17 cellular contexts compared by ENCODE assay signal in genomic region chr2:215427585-215427984, GRCh38. TPM values are rescaled to one million over a fixed set of nuclear protein-coding genes. Genes with fewer than 3 reads are reported as not detected.
A peak's percentile ranks its signal among the peaks of the same experiment; 100 is the strongest.
DNase-seq lines count a peak whose midpoint lies in the region; ATAC-seq and TF ChIP-seq lines count a peak whose summit lies in the region.
"Had no signal": no experiment of that assay in that cellular context is flagged by ENCODE, and none has a peak within 500 bp of the region (broad histone marks: within the 10 kb centered on the region; RNA-seq: fewer than 3 reads in every experiment).

No MANE protein-coding gene starts in this region.

- H3K4me3 ChIP-seq in SK-N-SH (ENCODE audit: low read depth in 2 of 2, low read length in 1 of 2) (no peak overlapping the region; a peak in 1 of 4 replicates), esophagus muscularis mucosa (no peak overlapping the region), mesenchymal stem cell (ENCODE audit: insufficient read depth in 1 of 2, low read depth in 1 of 2, low read length in 2 of 2) (peak overlapping the region in 1 of 2 experiments; percentile 91), OCI-LY7 (ENCODE audit: low read depth, low read length, poor library complexity, severe bottlenecking) (no peak overlapping the region)
- H3K4me3 ChIP-seq: BLaER1 treated with 17β-estradiol and CSF1 and Interleukin-3, amounts not matched to agents 10 nM and 100 nM had no signal

- no peak for DNase-seq in SK-N-SH
- no peak for DNase-seq in esophagus muscularis mucosa (ENCODE audit: extremely low spot score)
- no peak for DNase-seq in mesenchymal stem cell
- no peak for DNase-seq in NCI-H187 (lab: John Stamatoyannopoulos, UW)
- DNase-seq in cerebellum (ENCODE audit: low spot score), result no peak
- no peak for DNase-seq in OCI-LY7 (ENCODE audit: low spot score)
- DNase-seq: DMS153, Kasumi-1, NCI-H1930, NCI-H2171, NCI-H774 had no signal

- H2AK5ac ChIP-seq in mesenchymal stem cell (ENCODE audit: low read length, severe bottlenecking), result no peak overlapping the region

- no peak overlapping the region for H3K4ac ChIP-seq in mesenchymal stem cell (ENCODE audit: low read depth in 1 of 2, low read length in 2 of 2)

- POLR2A ChIA-PET in SK-N-SH (lab: Yijun Ruan, JAX) (no interaction called here), OCI-LY7 (lab: Charles Lee) (interaction anchor here (0.6 kb wide), 1 partner anchor 977 kb away, joined by 3 read pairs; no protein-coding TSS in a partner anchor)

- H3K9me3 ChIP-seq in SK-N-SH (no peaks in the 10 kb centered on the region), esophagus muscularis mucosa (no peaks in the 10 kb centered on the region), mesenchymal stem cell (ENCODE audit: control insufficient read depth, low read length) (no peaks in the 10 kb centered on the region), OCI-LY7 (ENCODE audit: low read length) (no peaks in the 10 kb centered on the region)

- H3K4me1 ChIP-seq in SK-N-SH (ENCODE audit: control insufficient read depth in 1 of 2, insufficient read depth in 2 of 2, low read depth in 1 of 2, low read length in 1 of 2) (peaks cover 0 to 50% of the 10 kb centered on the region in 2 experiments; a peak in 1 of 4 replicates), esophagus muscularis mucosa (peaks cover 0 to 97% (median 89%) of the 10 kb centered on the region in 4 donors), mesenchymal stem cell (ENCODE audit: control insufficient read depth, insufficient read depth, low read depth, low read length) (peaks cover 15% of the 10 kb centered on the region), OCI-LY7 (ENCODE audit: insufficient read depth, low read length, poor library complexity, severe bottlenecking) (no peaks in the 10 kb centered on the region)

- ATAC-seq in SK-N-SH treated with all-trans-retinoic acid at 6 μM for 48 hours (no peak), HG03025 (IDR thresholded peaks at IDR 0.05; ENCODE audit: low FRiP score, unreplicated experiment) (no peak)
- ATAC-seq: Panc1, Right ventricle myocardium inferior had no signal

- no peak for TF ChIP-seq POLR2A in esophagus muscularis mucosa (IDR thresholded peaks at IDR 0.05; ENCODE audit: low read depth)

- H3K36me3 ChIP-seq in SK-N-SH (replicated peaks in 1 of 2; ENCODE audit: control insufficient read depth in 1 of 2, insufficient read depth in 2 of 2, low read length in 1 of 2) (peaks cover 68 to 88% of the 10 kb centered on the region in 2 experiments), esophagus muscularis mucosa (peaks cover 21 to 93% (median 49%) of the 10 kb centered on the region in 4 donors), mesenchymal stem cell (ENCODE audit: control insufficient read depth in 1 of 2, insufficient read depth in 2 of 2, low read depth in 1 of 2, low read length in 2 of 2) (peaks cover 34 to 97% of the 10 kb centered on the region in 2 experiments), OCI-LY7 (ENCODE audit: insufficient read depth, low read length) (no peaks in the 10 kb centered on the region)

- TF ChIP-seq EP300 in SK-N-SH (IDR thresholded peaks at IDR 0.05; ENCODE audit: borderline replicate concordance in 1 of 2, low read depth in 1 of 2, low read length in 1 of 2), result no peak
- no peak for TF ChIP-seq EP300 in esophagus muscularis mucosa (IDR thresholded peaks at IDR 0.05)

- peak overlapping the region in 1 of 2 experiments; percentile 88; a peak in 2 of 4 replicates for H3K27ac ChIP-seq in SK-N-SH (ENCODE audit: low read depth in 2 of 2, low read length in 1 of 2)
- peak overlapping the region in 3 of 4 donors; percentile 87 to 97 (median 96) for H3K27ac ChIP-seq in esophagus muscularis mucosa (replicated peaks in 1 of 4)
- no peak overlapping the region for H3K27ac ChIP-seq in mesenchymal stem cell (ENCODE audit: low read length, poor library complexity, severe bottlenecking)
- H3K27ac ChIP-seq in OCI-LY7 (ENCODE audit: low read depth, low read length, poor library complexity, severe bottlenecking), result no peak overlapping the region
- H3K27ac ChIP-seq: 22Rv1; BLaER1 treated with 17β-estradiol and CSF1 and Interleukin-3, amounts not matched to agents 10 nM and 100 nM had no signal

- H3K79me2 ChIP-seq in SK-N-SH (ENCODE audit: insufficient read depth), result peaks cover 91% of the 10 kb centered on the region
- no peaks in the 10 kb centered on the region for H3K79me2 ChIP-seq in OCI-LY7 (ENCODE audit: insufficient read depth, low read depth, low read length)

- no peak overlapping the region for H4K91ac ChIP-seq in mesenchymal stem cell (ENCODE audit: low read length)

- H3K9me2 ChIP-seq in SK-N-SH (no peaks in the 10 kb centered on the region), OCI-LY7 (ENCODE audit: insufficient read depth, low read length) (no peaks in the 10 kb centered on the region)

- H2BK5ac ChIP-seq in mesenchymal stem cell (ENCODE audit: low read depth, low read length, poor library complexity, severe bottlenecking), result no peak overlapping the region

- H2BK12ac ChIP-seq in mesenchymal stem cell (ENCODE audit: low read length in 2 of 2), result no peak overlapping the region

- no peaks in the 10 kb centered on the region for H3K27me3 ChIP-seq in SK-N-SH (ENCODE audit: insufficient read depth)
- H3K27me3 ChIP-seq in esophagus muscularis mucosa, result no peaks in the 10 kb centered on the region
- H3K27me3 ChIP-seq in mesenchymal stem cell (ENCODE audit: control insufficient read depth in 1 of 2, insufficient read depth in 1 of 2, low read length in 2 of 2), result no peaks in the 10 kb centered on the region
- H3K27me3 ChIP-seq: BLaER1 treated with 17β-estradiol and CSF1 and Interleukin-3, amounts not matched to agents 10 nM and 100 nM had no signal

- no peak for TF ChIP-seq RAD21 in SK-N-SH (IDR thresholded peaks at IDR 0.05; ENCODE audit: low read length)

- H2BK120ac ChIP-seq in mesenchymal stem cell (ENCODE audit: low read depth, low read length), result no peak overlapping the region

- no TSS peak for BruUV-seq in OCI-LY7 (replicated peaks; lab: Mats Ljungman, UMichigan)

- H3K23ac ChIP-seq in mesenchymal stem cell (ENCODE audit: low read length in 2 of 2), result no peak overlapping the region

- H3K79me1 ChIP-seq in mesenchymal stem cell (replicated peaks; ENCODE audit: low read length, poor library complexity, severe bottlenecking), result peaks cover 1% of the 10 kb centered on the region

- intact Hi-C loops in esophagus muscularis mucosa (cut with DNase I), result no loop called here
- intact Hi-C loops in OCI-LY7 (cut with micrococcal nuclease; ENCODE audit: unreplicated experiment), result no loop called here

- H3K14ac ChIP-seq in mesenchymal stem cell (ENCODE audit: low read length in 2 of 2), result no peak overlapping the region

- H2AFZ ChIP-seq in SK-N-SH (ENCODE audit: low read depth), result no peak overlapping the region
- no peak overlapping the region for H2AFZ ChIP-seq in mesenchymal stem cell (ENCODE audit: low read depth, low read length)
- H2AFZ ChIP-seq in OCI-LY7 (ENCODE audit: low read length), result no peak overlapping the region

- H4K8ac ChIP-seq in mesenchymal stem cell (ENCODE audit: low read length), result no peak overlapping the region

- peaks cover 91% of the 10 kb centered on the region for H3F3A ChIP-seq in SK-N-SH (replicated peaks; ENCODE audit: insufficient read depth)

- 93% methylated on average over 5 of the region's 5 CpGs for WGBS in SK-N-SH (ENCODE audit: low lambda C conversion rate)
- 87% methylated on average over 5 of the region's 5 CpGs for WGBS in esophagus muscularis mucosa
- whole genome bisulfite sequencing in mesenchymal stem cell, result 92% methylated on average over 1 of the region's 5 CpGs

- H4K20me1 ChIP-seq in SK-N-SH (ENCODE audit: insufficient read depth) (peaks cover 82% of the 10 kb centered on the region), OCI-LY7 (ENCODE audit: insufficient read depth, low read length) (no peaks in the 10 kb centered on the region)

- no peak overlapping the region for H3K18ac ChIP-seq in mesenchymal stem cell (ENCODE audit: low read depth in 1 of 2, low read length in 2 of 2)

- no peak overlapping the region for H2BK15ac ChIP-seq in mesenchymal stem cell (ENCODE audit: low read depth, poor library complexity, severe bottlenecking)

- H3K9ac ChIP-seq in SK-N-SH (no peak overlapping the region), mesenchymal stem cell (ENCODE audit: low read length) (peak overlapping the region; percentile 99)
- H3K9ac ChIP-seq: BLaER1 treated with 17β-estradiol and CSF1 and Interleukin-3, amounts not matched to agents 10 nM and 100 nM had no signal

- CTCF ChIA-PET in SK-N-SH (lab: Yijun Ruan, JAX) (no interaction called here), OCI-LY7 (lab: Charles Lee; ENCODE audit: unreplicated experiment) (no interaction called here)

- peak overlapping the region; percentile 75 for H3K4me2 ChIP-seq in SK-N-SH
- H3K4me2 ChIP-seq in mesenchymal stem cell (ENCODE audit: low read length, poor library complexity, severe bottlenecking), result no peak overlapping the region
- no peak overlapping the region for H3K4me2 ChIP-seq in OCI-LY7 (ENCODE audit: low read length)
- H3K4me2 ChIP-seq: BLaER1 treated with 17β-estradiol and CSF1 and Interleukin-3, amounts not matched to agents 10 nM and 100 nM had no signal

- TF ChIP-seq CTCF in SK-N-SH (IDR thresholded peaks at IDR 0.05) (no peak), esophagus muscularis mucosa (IDR thresholded peaks at IDR 0.05) (no peak), OCI-LY7 (conservative IDR thresholded peaks at IDR 0.05; ENCODE audit: low read length) (no peak)

TF ChIP-seq in SK-N-SH, 30 proteins besides CTCF, POLR2A, EP300 and RAD21 (continues in another document):
- no peak for TF ChIP-seq TCF12 (IDR thresholded peaks at IDR 0.05)

TF ChIP-seq in SK-N-SH treated with all-trans-retinoic acid at 6 μM for 48 hours, 23 proteins besides CTCF, POLR2A, EP300 and RAD21 (continues in another document):
- no peak for TF ChIP-seq ARNTL (CRISPR knock-in tag; IDR thresholded peaks at IDR 0.05; ENCODE audit: borderline replicate concordance, low read depth)

RNA-seq across cellular contexts. Expression of gene FN1, which starts 8.3 kb away (rescaled TPM):
- 1,637 and 1,671 TPM in 2 replicates for polyA plus RNA-seq in SK-N-SH (2012; rRNA removed)
- polyA plus RNA-seq in SK-N-SH (2012; cell fraction: cytosol; rRNA removed), result 978 and 1,254 TPM in 2 replicates
- 2,323 and 4,066 TPM in 2 replicates for polyA plus RNA-seq in SK-N-SH (2012; cell fraction: nucleus; rRNA removed)
- 1,000 to 10,000 TPM; 2,256 to 4,873 (median 2,950) TPM for total RNA-seq in esophagus muscularis mucosa
- polyA plus RNA-seq in mesenchymal stem cell (2013, experiment 1 of 2), result 1,493 TPM
- polyA plus RNA-seq in mesenchymal stem cell (2013, experiment 2 of 2), result 1,327 TPM
- 262 TPM for total RNA-seq in cerebellum
- total RNA-seq in OCI-LY7 (2014; rRNA removed; shearing (Covaris generic)), result 0.03 TPM in 1 of 2 replicates, not detected in the other
- 1.2 and 1.3 TPM in 2 replicates for total RNA-seq in OCI-LY7 (2022)

Comparison
In these comparisons a context has a peak if more than half of its experiments do, and no peak if none do; other contexts are left out.
1. H3K27ac ChIP-seq: peak in esophagus muscularis mucosa (3 of 4); none in mesenchymal stem cell (single experiment) and OCI-LY7 (single experiment).
2. RNA of gene FN1, which starts 8.3 kb away (total RNA-seq): 2,256 to 4,873 TPM in esophagus muscularis mucosa and 262 TPM in cerebellum (single experiment); 0.03 to 1.3 TPM in OCI-LY7; every median in the first group is over 100 times any median in the second.